ENCODE assay signal across 15 cellular contexts in genomic region chr15:56929389-56929788, GRCh38. TPM values are rescaled to one million over a fixed set of nuclear protein-coding genes. Genes with fewer than 3 reads are reported as not detected.
DNase-seq lines count a peak whose midpoint lies in the region; FAIRE-seq and TF ChIP-seq lines count a peak whose summit lies in the region.
"Had no signal": no experiment of that assay in that cellular context is flagged by ENCODE, and none has a peak within 500 bp of the region (broad histone marks: within the 10 kb centered on the region; RNA-seq: fewer than 3 reads in every experiment).

No MANE protein-coding gene starts in this region.

- no peak overlapping the region for H3K9ac ChIP-seq in SK-N-SH

- H3K4me2 ChIP-seq in SK-N-SH, result no peak overlapping the region

- H3K36me3 Mint-ChIP-seq in MCF 10A (ENCODE audit: insufficient read depth, unreplicated experiment), result peaks cover 33% of the 10 kb centered on the region

- DNase-seq in MCF 10A (ENCODE audit: unreplicated experiment) (peak; percentile 27), breast epithelium (ENCODE audit: low spot score in 2 of 2) (no peak), SK-N-SH (no peak), fibroblast of villous mesenchyme (ENCODE audit: low read depth) (peak; percentile 68), tibial artery (no peak), NCI-H82 treated with DMSO at 0.1 percent for 48 hours (lab: John Stamatoyannopoulos, UW; ENCODE audit: unreplicated experiment) (no peak), GM12892 (ENCODE audit: insufficient read length) (no peak)
- no peak for DNase-seq in stimulated activated CD4-positive, alpha-beta T cell treated with anti-CD3 and anti-CD28 coated beads, Interleukin-2, amount 100 ng/mL, for 48 hours
- DNase-seq: activated CD4-positive, alpha-beta T cell treated with anti-CD3 and anti-CD28 coated beads for 4 hours; GDM1; NCI-H1105; NCI-H748 treated with DMSO at 0.1 percent for 48 hours; nephron progenitor cell had no signal

- peaks cover 46% of the 10 kb centered on the region for H3K4me1 Mint-ChIP-seq in MCF 10A (ENCODE audit: insufficient read depth, unreplicated experiment)

- intact Hi-C loops in MCF 10A (cut with micrococcal nuclease) (no loop called here), breast epithelium (cut with DNase I; ENCODE audit: low total_unique reads) (no loop called here), tibial artery (cut with DNase I; ENCODE audit: low total_unique reads) (no loop called here)

- H3K27ac ChIP-seq in breast epithelium (no peak overlapping the region), SK-N-SH (ENCODE audit: low read depth in 2 of 2, low read length in 1 of 2) (peak overlapping the region in 1 of 2 experiments; percentile 31; a peak in 2 of 4 replicates), tibial artery (peak overlapping the region; percentile 45 to 58)
- H3K27ac ChIP-seq: skin epidermis had no signal

- no peak for TF ChIP-seq RAD21 in SK-N-SH (IDR thresholded peaks at IDR 0.05; ENCODE audit: low read length)

- H3K9me3 Mint-ChIP-seq in MCF 10A (ENCODE audit: unreplicated experiment), result no peaks in the 10 kb centered on the region

- H3K9me2 ChIP-seq in SK-N-SH, result no peaks in the 10 kb centered on the region

- CTCF ChIA-PET in MCF 10A (lab: Yijun Ruan, JAX), result interaction anchor here (0.6 to 1.5 kb wide), 5 partner anchors 9 to 284 kb away, joined by 3 to 5 read pairs (median 4); partner anchors contain the start of gene TCF12
- CTCF ChIA-PET in SK-N-SH (lab: Yijun Ruan, JAX), result interaction anchor here (1.3 to 1.7 kb wide), 2 partner anchors 377 to 438 kb away, joined by 3 to 4 read pairs; no protein-coding TSS in a partner anchor

- no peaks in the 10 kb centered on the region for H3K27me3 Mint-ChIP-seq in MCF 10A (ENCODE audit: insufficient read depth, unreplicated experiment)

- no peak for FAIRE-seq in GM12892 (lab: Jason Lieb, UNC)

- no peak overlapping the region for H2AFZ ChIP-seq in SK-N-SH (ENCODE audit: low read depth)

- no peak for TF ChIP-seq EP300 in SK-N-SH (IDR thresholded peaks at IDR 0.05; ENCODE audit: borderline replicate concordance in 1 of 2, low read depth in 1 of 2, low read length in 1 of 2)

- H3K27me3 ChIP-seq in breast epithelium (no peaks in the 10 kb centered on the region), SK-N-SH (ENCODE audit: insufficient read depth) (no peaks in the 10 kb centered on the region), tibial artery (no peaks in the 10 kb centered on the region)

- TF ChIP-seq POLR2A in breast epithelium (IDR thresholded peaks at IDR 0.05) (no peak), GM12892 (IDR thresholded peaks at IDR 0.05; ENCODE audit: low read depth, low read length) (no peak)

- peak overlapping the region; percentile 29 for H3K27ac Mint-ChIP-seq in MCF 10A (ENCODE audit: low read depth, unreplicated experiment)

- H3K79me2 ChIP-seq in SK-N-SH (ENCODE audit: insufficient read depth), result peaks cover 96% of the 10 kb centered on the region

- H3K36me3 ChIP-seq in breast epithelium (no peaks in the 10 kb centered on the region), SK-N-SH (replicated peaks in 1 of 2; ENCODE audit: control insufficient read depth in 1 of 2, insufficient read depth in 2 of 2, low read length in 1 of 2) (peaks cover 33 to 69% of the 10 kb centered on the region in 2 experiments), tibial artery (no peaks in the 10 kb centered on the region)

- peaks cover 75% of the 10 kb centered on the region for H4K20me1 ChIP-seq in SK-N-SH (ENCODE audit: insufficient read depth)

- no peak overlapping the region for H3K4me3 Mint-ChIP-seq in MCF 10A (ENCODE audit: unreplicated experiment)
- H3K4me3 Mint-ChIP-seq: nephron progenitor cell had no signal

- BruUV-seq in MCF 10A (replicated peaks; lab: Mats Ljungman, UMichigan), result no TSS peak

- H3K4me3 ChIP-seq in breast epithelium (no peak overlapping the region), SK-N-SH (ENCODE audit: low read depth in 2 of 2, low read length in 1 of 2) (no peak overlapping the region), fibroblast of villous mesenchyme (ENCODE audit: low read depth, low read length) (no peak overlapping the region), tibial artery (no peak overlapping the region)
- H3K4me3 ChIP-seq: coronary artery, skin epidermis had no signal

- peaks cover 26% of the 10 kb centered on the region for H3F3A ChIP-seq in SK-N-SH (replicated peaks; ENCODE audit: insufficient read depth)

- no peaks in the 10 kb centered on the region for H3K4me1 ChIP-seq in breast epithelium
- H3K4me1 ChIP-seq in SK-N-SH (ENCODE audit: control insufficient read depth in 1 of 2, insufficient read depth in 2 of 2, low read depth in 1 of 2, low read length in 1 of 2), result peaks cover 2 to 38% of the 10 kb centered on the region in 2 experiments; a peak in 3 of 4 replicates
- peaks cover 0 to 80% (median 41%) of the 10 kb centered on the region in 4 donors for H3K4me1 ChIP-seq in tibial artery

- POLR2A ChIA-PET in MCF 10A (lab: Yijun Ruan, JAX), result interaction anchor here (1.0 to 4.4 kb wide), 2 partner anchors 10 kb away, joined by 3 to 29 read pairs; partner anchors contain the start of gene TCF12
- POLR2A ChIA-PET in SK-N-SH (lab: Yijun Ruan, JAX), result no interaction called here

- H3K9me3 ChIP-seq in breast epithelium (no peaks in the 10 kb centered on the region), SK-N-SH (no peaks in the 10 kb centered on the region), tibial artery (no peaks in the 10 kb centered on the region)

- TF ChIP-seq CTCF in MCF 10A (IDR thresholded peaks at IDR 0.05; ENCODE audit: unreplicated experiment) (no peak), breast epithelium (IDR thresholded peaks at IDR 0.05) (no peak), SK-N-SH (IDR thresholded peaks at IDR 0.05) (no peak), fibroblast of villous mesenchyme (IDR thresholded peaks at IDR 0.05; ENCODE audit: insufficient read depth, low read depth, low read length) (no peak), tibial artery (IDR thresholded peaks at IDR 0.05) (no peak)

TF ChIP-seq in SK-N-SH, 30 proteins besides CTCF, POLR2A, EP300 and RAD21:
- TF ChIP-seq USF2 (IDR thresholded peaks at IDR 0.05; ENCODE audit: borderline replicate concordance, low read depth, low read length) (no peak), RXRA (IDR thresholded peaks at IDR 0.05; ENCODE audit: borderline replicate concordance, low read depth) (0 out of 2 replicates have a peak, but pooled peaks have one; percentile 23), ELF1 (IDR thresholded peaks at IDR 0.05) (no peak), JUND (IDR thresholded peaks at IDR 0.05) (peak; percentile 41; the same call in 1 of the 2 replicates), TCF12 (IDR thresholded peaks at IDR 0.05) (peak; percentile 15; the same call in 1 of the 2 replicates), TEAD4 (IDR thresholded peaks at IDR 0.05; ENCODE audit: borderline replicate concordance, insufficient read depth) (no peak), FOSL2 (IDR thresholded peaks at IDR 0.05; ENCODE audit: borderline replicate concordance, low read depth) (peak; percentile 53; the same call in 1 of the 2 replicates)

RNA-seq across cellular contexts. Expression of gene TCF12, which starts 10.9 kb away (rescaled TPM):
- total RNA-seq in MCF 10A (2022) (140 and 163 TPM in 2 replicates), breast epithelium (100 to 1,000 TPM; 164 to 198 (median 174) TPM), fibroblast of villous mesenchyme (99.5 and 110 TPM in 2 replicates)
- 49.6 and 50.6 TPM in 2 replicates for polyA plus RNA-seq in SK-N-SH (2012; rRNA removed)
- 48.4 and 57.3 TPM in 2 replicates for polyA plus RNA-seq in SK-N-SH (2012; cell fraction: cytosol; rRNA removed)
- polyA plus RNA-seq in SK-N-SH (2012; cell fraction: nucleus; rRNA removed), result 44.5 and 54.7 TPM in 2 replicates
- polyA plus RNA-seq in GM12892 (2012; ENCODE audit: missing spikeins), result 32.6 TPM

Comparison
In these comparisons a context has a peak if more than half of its experiments do, and no peak if none do; other contexts are left out.
1. DNase-seq: peak in MCF 10A (single experiment) and fibroblast of villous mesenchyme (single experiment); none in breast epithelium (0 of 2), SK-N-SH (single experiment), tibial artery (0 of 2), NCI-H82 treated with DMSO at 0.1 percent for 48 hours (single experiment), stimulated activated CD4-positive, alpha-beta T cell treated with anti-CD3 and anti-CD28 coated beads, Interleukin-2, amount 100 ng/mL, for 48 hours (0 of 2) and GM12892 (single experiment).
2. H3K27ac ChIP-seq: peak in tibial artery (2 of 2); none in breast epithelium (0 of 2).